Comparison of ENCODE assay signal across 18 cellular contexts in genomic region chr15:73335471-73335870, GRCh38. TPM values are rescaled to one million over a fixed set of nuclear protein-coding genes. Genes with fewer than 3 reads are reported as not detected.
DNase-seq lines count a peak whose midpoint lies in the region; FAIRE-seq and TF ChIP-seq lines count a peak whose summit lies in the region.
"Had no signal": no experiment of that assay in that cellular context is flagged by ENCODE, and none has a peak within 500 bp of the region (broad histone marks: within the 10 kb centered on the region; RNA-seq: fewer than 3 reads in every experiment).

No MANE protein-coding gene starts in this region.

- no peak overlapping the region for H3K4me3 ChIP-seq in BLaER1
- no peak overlapping the region for H3K4me3 ChIP-seq in BLaER1 treated with 17β-estradiol and CSF1 and Interleukin-3, amounts not matched to agents 10 nM and 100 nM
- no peak overlapping the region for H3K4me3 ChIP-seq in kidney (ENCODE audit: low read length in 2 of 2)
- H3K4me3 ChIP-seq in sigmoid colon: no peak overlapping the region
- H3K4me3 ChIP-seq in PC-9: no peak overlapping the region
- H3K4me3 ChIP-seq: A549, GM23338 had no signal

- H3K4me1 ChIP-seq in BLaER1 (peaks cover 35% of the 10 kb centered on the region), kidney (ENCODE audit: control insufficient read depth in 1 of 2, insufficient read depth in 1 of 2, low read depth in 1 of 2, low read length in 2 of 2) (no peaks in the 10 kb centered on the region), sigmoid colon (no peaks in the 10 kb centered on the region), PC-9 (replicated peaks; ENCODE audit: insufficient read depth) (no peaks in the 10 kb centered on the region)
- peaks cover 8 to 37% (median 29%) of the 10 kb centered on the region in 10 experiments for H3K4me1 ChIP-seq in BLaER1 treated with 17β-estradiol and CSF1 and Interleukin-3, amounts not matched to agents 10 nM and 100 nM
- H3K4me1 ChIP-seq: A549 had no signal

- CTCF ChIA-PET in PC-9 (lab: Charles Lee): no interaction called here

- no peaks in the 10 kb centered on the region for H3K79me2 ChIP-seq in PC-9 (ENCODE audit: low read depth)

- H3F3A ChIP-seq in PC-9 (ENCODE audit: insufficient read depth, low read depth): no peaks in the 10 kb centered on the region

- H4K20me1 ChIP-seq in BLaER1 (no peaks in the 10 kb centered on the region), PC-9 (ENCODE audit: insufficient read depth) (no peaks in the 10 kb centered on the region)
- H4K20me1 ChIP-seq in BLaER1 treated with 17β-estradiol and CSF1 and Interleukin-3, amounts not matched to agents 10 nM and 100 nM: peaks cover 0 to 12% (median 0%) of the 10 kb centered on the region in 11 experiments; a peak in 2 of 22 replicates

- intact Hi-C loops in kidney (cut with DNase I) (no loop called here), sigmoid colon (cut with DNase I) (no loop called here), PC-9 (cut with micrococcal nuclease; ENCODE audit: unreplicated experiment) (no loop called here)

- TF ChIP-seq EP300 in sigmoid colon (IDR thresholded peaks at IDR 0.05): no peak

- TF ChIP-seq CTCF in kidney (IDR thresholded peaks at IDR 0.05; ENCODE audit: borderline replicate concordance, extremely low read depth, insufficient read depth): no peak
- no peak for TF ChIP-seq CTCF in sigmoid colon (IDR thresholded peaks at IDR 0.05)
- no peak for TF ChIP-seq CTCF in PC-9 (conservative IDR thresholded peaks at IDR 0.05)

- no peak for FAIRE-seq in kidney (lab: Jason Lieb, UNC)
- FAIRE-seq: A549, GM12892 had no signal

- H3K4me2 ChIP-seq in BLaER1 (peak overlapping the region; percentile 50), PC-9 (no peak overlapping the region)
- H3K4me2 ChIP-seq in BLaER1 treated with 17β-estradiol and CSF1 and Interleukin-3, amounts not matched to agents 10 nM and 100 nM: peak overlapping the region in 10 of 11 experiments; percentile 2 to 65 (median 38); a peak in 18 of 22 replicates
- H3K4me2 ChIP-seq: A549, GM23338 had no signal

- WGBS in sigmoid colon, 2 donors: 67 to 85% methylated on average over 5 of the region's 5 CpGs

- H3K27ac ChIP-seq in BLaER1 (no peak overlapping the region), kidney (ENCODE audit: low read depth in 2 of 2, low read length in 2 of 2) (no peak overlapping the region), sigmoid colon (no peak overlapping the region), PC-9 (no peak overlapping the region), substantia nigra (ENCODE audit: low read depth, low read length, poor library complexity, severe bottlenecking) (no peak overlapping the region)
- no peak overlapping the region for H3K27ac ChIP-seq in BLaER1 treated with 17β-estradiol and CSF1 and Interleukin-3, amounts not matched to agents 10 nM and 100 nM
- H3K27ac ChIP-seq: A549 had no signal

- BruUV-seq in PC-9 (replicated peaks; lab: Mats Ljungman, UMichigan): no TSS peak

- H3K27me3 ChIP-seq in BLaER1 (no peaks in the 10 kb centered on the region), sigmoid colon (no peaks in the 10 kb centered on the region), PC-9 (ENCODE audit: insufficient read depth, low read depth) (peaks cover 47% of the 10 kb centered on the region)
- H3K27me3 ChIP-seq in BLaER1 treated with 17β-estradiol and CSF1 and Interleukin-3, amounts not matched to agents 10 nM and 100 nM: no peaks in the 10 kb centered on the region

- no peaks in the 10 kb centered on the region for H3K9me2 ChIP-seq in PC-9 (ENCODE audit: insufficient read depth)

- TF ChIP-seq POLR2A in sigmoid colon (IDR thresholded peaks at IDR 0.05): no peak

- no peaks in the 10 kb centered on the region for H3K36me3 ChIP-seq in BLaER1
- H3K36me3 ChIP-seq in BLaER1 treated with 17β-estradiol and CSF1 and Interleukin-3, amounts not matched to agents 10 nM and 100 nM: no peaks in the 10 kb centered on the region; a peak in 1 of 22 replicates
- no peaks in the 10 kb centered on the region for H3K36me3 ChIP-seq in kidney (ENCODE audit: control insufficient read depth in 1 of 2, insufficient read depth in 2 of 2, low read length in 2 of 2)
- no peaks in the 10 kb centered on the region for H3K36me3 ChIP-seq in sigmoid colon
- no peaks in the 10 kb centered on the region for H3K36me3 ChIP-seq in PC-9 (ENCODE audit: low read depth)

- H3K9me3 ChIP-seq in BLaER1: no peaks in the 10 kb centered on the region
- no peaks in the 10 kb centered on the region for H3K9me3 ChIP-seq in BLaER1 treated with 17β-estradiol and CSF1 and Interleukin-3, amounts not matched to agents 10 nM and 100 nM (replicated peaks in 1 of 11)
- no peaks in the 10 kb centered on the region for H3K9me3 ChIP-seq in kidney (ENCODE audit: control insufficient read depth in 1 of 2, low read length in 2 of 2)
- H3K9me3 ChIP-seq in sigmoid colon: no peaks in the 10 kb centered on the region
- H3K9me3 ChIP-seq in PC-9 (ENCODE audit: insufficient read depth, low read depth): no peaks in the 10 kb centered on the region
- H3K9me3 ChIP-seq: A549 had no signal

- H2AFZ ChIP-seq in PC-9: no peak overlapping the region
- H2AFZ ChIP-seq: GM23338 had no signal

- H3K9ac ChIP-seq in BLaER1 (no peak overlapping the region), kidney (ENCODE audit: low read length in 2 of 2) (no peak overlapping the region)
- H3K9ac ChIP-seq in BLaER1 treated with 17β-estradiol and CSF1 and Interleukin-3, amounts not matched to agents 10 nM and 100 nM: no peak overlapping the region

- POLR2A ChIA-PET in PC-9 (lab: Charles Lee; ENCODE audit: unreplicated experiment): no interaction called here

- DNase-seq in kidney (peak; percentile 36), sigmoid colon (peak; percentile 38), PC-9 (no peak), substantia nigra (lab: John Stamatoyannopoulos, UW) (no peak), middle frontal gyrus (ENCODE audit: extremely low spot score, low spot score) (no peak)
- DNase-seq: Calu3; CD4-positive, alpha-beta T cell; DMS 273 treated with DMSO at 0.1 percent for 48 hours; DND-41; GDM1; KBM-7 had no signal

RNA-seq across cellular contexts. Expression of gene HCN4, which starts 33.3 kb away (rescaled TPM):
- total RNA-seq in kidney (0.50 TPM), sigmoid colon (not detected), PC-9 (2021) (not detected in 2 replicates)
- polyA plus RNA-seq in kidney (ENCODE audit: insufficient read depth, low read depth, low replicate concordance) (0.15 TPM), sigmoid colon (under 1 TPM in 2 of 3 donors, not detected in 1; under 0.01 to 0.04 TPM)
- total RNA-seq: CD4-positive, alpha-beta T cell had no signal
- polyA plus RNA-seq: AG04450, BJ had no signal

Comparison
In these comparisons a context has a peak if more than half of its experiments do, and no peak if none do; other contexts are left out.
1. DNase-seq: peak in kidney (single experiment) and sigmoid colon (single experiment); none in PC-9 (0 of 2), substantia nigra (0 of 49) and middle frontal gyrus (single experiment).